8 cellular contexts compared by ENCODE assay signal in genomic region chr15:63474810-63475316, GRCh38. TPM values are rescaled to one million over a fixed set of nuclear protein-coding genes. Genes with fewer than 3 reads are reported as not detected.
DNase-seq lines count a peak whose midpoint lies in the region; ATAC-seq and TF ChIP-seq lines count a peak whose summit lies in the region.

No MANE protein-coding gene starts in this region.

- no peak overlapping the region for H3K4me3 Mint-ChIP-seq in H9

- no peaks in the 10 kb centered on the region for H3K79me2 ChIP-seq in OCI-LY7 (ENCODE audit: insufficient read depth, low read depth, low read length)
- no peaks in the 10 kb centered on the region for H3K79me2 ChIP-seq in H9 (ENCODE audit: insufficient read depth, low read length)

- TF ChIP-seq RAD21 in liver (IDR thresholded peaks at IDR 0.05): no peak

- H3K27ac Mint-ChIP-seq in H9: no peak overlapping the region

- H3K9me3 Mint-ChIP-seq in H9: peaks cover 0 to 6% of the 10 kb centered on the region in 2 experiments; a peak in 2 of 5 replicates

- no peak overlapping the region for H3K56ac ChIP-seq in H9 (ENCODE audit: insufficient read length, low read depth, low read length)

- H2BK20ac ChIP-seq in H9 (ENCODE audit: low read depth, low read length, poor library complexity, severe bottlenecking): no peak overlapping the region

- H3K14ac ChIP-seq in H9 (ENCODE audit: insufficient read depth, low read length): no peak overlapping the region

- no peak overlapping the region for H4K91ac ChIP-seq in H9 (ENCODE audit: insufficient read length, low read depth, low read length)

- H3K36me3 Mint-ChIP-seq in H9 (ENCODE audit: insufficient read depth in 1 of 3, low read depth in 3 of 3): peaks cover 0 to 2% (median 0%) of the 10 kb centered on the region in 3 experiments; a peak in 2 of 7 replicates

- DNase-seq in OCI-LY7 (ENCODE audit: low spot score): peak; percentile 95
- DNase-seq in testis: no peak
- DNase-seq in H9: no peak
- DNase-seq in NCI-H226: no peak

- H3K4me2 ChIP-seq in OCI-LY7 (ENCODE audit: low read length): peak overlapping the region; percentile 81
- H3K4me2 ChIP-seq in H9 (ENCODE audit: insufficient read depth, insufficient read length, low read length): no peak overlapping the region

- peak overlapping the region; percentile 38; the same call in 1 of the 2 replicates for H2AFZ ChIP-seq in OCI-LY7 (ENCODE audit: low read length)
- H2AFZ ChIP-seq in H9 (ENCODE audit: low read length): no peak overlapping the region

- H3K27me3 ChIP-seq in liver (ENCODE audit: control insufficient read depth in 4 of 4, insufficient read depth in 4 of 4, low read length in 3 of 4): no peaks in the 10 kb centered on the region
- H3K27me3 ChIP-seq in testis: no peaks in the 10 kb centered on the region
- H3K27me3 ChIP-seq in H9 (ENCODE audit: insufficient read depth, low read length): no peaks in the 10 kb centered on the region

- H3K9me2 ChIP-seq in OCI-LY7 (ENCODE audit: insufficient read depth, low read length): no peaks in the 10 kb centered on the region

- intact Hi-C loops in OCI-LY7 (cut with micrococcal nuclease; ENCODE audit: unreplicated experiment) (loop anchor here (1.0 to 10.0 kb wide), 4 partner anchors 12 to 1420 kb away; partner anchors contain the start of genes CIAO2A and SNX1), testis (cut with DNase I; ENCODE audit: low total_unique reads) (no loop called here)

- H3K27ac ChIP-seq in C4-2B: peak overlapping the region; percentile 95
- H3K27ac ChIP-seq in OCI-LY7 (ENCODE audit: low read depth, low read length, poor library complexity, severe bottlenecking): peak overlapping the region; percentile 88
- peak overlapping the region; percentile 71 to 88 for H3K27ac ChIP-seq in liver (ENCODE audit: low read depth in 1 of 2, low read length in 2 of 2)
- no peak overlapping the region for H3K27ac ChIP-seq in testis
- H3K27ac ChIP-seq in H9 (ENCODE audit: insufficient read length, low read depth, low read length): no peak overlapping the region

- no peak overlapping the region for H3T11ph ChIP-seq in H9 (ENCODE audit: low read length)

- H2BK12ac ChIP-seq in H9 (ENCODE audit: insufficient read length, low read depth, low read length): no peak overlapping the region

- ATAC-seq in GM18873 (IDR thresholded peaks at IDR 0.05; ENCODE audit: low FRiP score, unreplicated experiment) (peak; percentile 52), HG03045 (IDR thresholded peaks at IDR 0.05; ENCODE audit: unreplicated experiment) (peak; percentile 61)

- H2BK120ac ChIP-seq in H9 (ENCODE audit: low read depth, low read length, poor library complexity, severe bottlenecking): no peak overlapping the region

- H4K8ac ChIP-seq in H9 (replicated peaks; ENCODE audit: insufficient read length, low read depth, low read length): no peak overlapping the region

- WGBS in liver: 74% methylated on average over 9 of the region's 9 CpGs
- 80 to 87% methylated on average over 7 to 9 of the region's 9 CpGs for WGBS in testis, 2 donors
- WGBS in H9 (ENCODE audit: extremely low coverage, insufficient read length, low lambda C conversion rate): no CpG with 5 or more reads among the region's 9 CpGs

- H3K9ac ChIP-seq in liver (ENCODE audit: low read depth in 1 of 2, low read length in 2 of 2): no peak overlapping the region
- H3K9ac ChIP-seq in H9 (ENCODE audit: extremely low read depth, insufficient read length, low read length): no peak overlapping the region

- H3K9me3 ChIP-seq in OCI-LY7 (ENCODE audit: low read length): no peaks in the 10 kb centered on the region
- H3K9me3 ChIP-seq in liver (ENCODE audit: control insufficient read depth in 4 of 4, low read length in 3 of 4): no peaks in the 10 kb centered on the region
- no peaks in the 10 kb centered on the region for H3K9me3 ChIP-seq in testis
- H3K9me3 ChIP-seq in H9 (ENCODE audit: control insufficient read depth, low read depth, low read length): no peaks in the 10 kb centered on the region

- H3K36me3 ChIP-seq in OCI-LY7 (ENCODE audit: insufficient read depth, low read length) (no peaks in the 10 kb centered on the region), liver (ENCODE audit: control insufficient read depth in 4 of 4, insufficient read depth in 3 of 4, low read depth in 1 of 4, low read length in 3 of 4) (no peaks in the 10 kb centered on the region), testis (ENCODE audit: low read depth, missing control alignments) (no peaks in the 10 kb centered on the region)

- TF ChIP-seq CTCF in C4-2B (conservative IDR thresholded peaks at IDR 0.05): no peak
- no peak for TF ChIP-seq CTCF in OCI-LY7 (conservative IDR thresholded peaks at IDR 0.05; ENCODE audit: low read length)
- no peak for TF ChIP-seq CTCF in liver (IDR thresholded peaks at IDR 0.05; ENCODE audit: low read depth, low read length, missing input control)
- TF ChIP-seq CTCF in testis (IDR thresholded peaks at IDR 0.05): no peak
- TF ChIP-seq CTCF in H9 (conservative IDR thresholded peaks at IDR 0.05): no peak

- CTCF ChIA-PET in OCI-LY7 (lab: Charles Lee; ENCODE audit: unreplicated experiment): interaction anchor here (0.5 to 1.5 kb wide), 3 partner anchors 9 to 62 kb away, joined by 4 to 6 read pairs (median 5); no protein-coding TSS in a partner anchor

- BruUV-seq in OCI-LY7 (replicated peaks; lab: Mats Ljungman, UMichigan): no TSS peak

- no peak overlapping the region for H3K18ac ChIP-seq in H9 (ENCODE audit: insufficient read length, low read depth, low read length)

- H3K27me3 Mint-ChIP-seq in H9 (ENCODE audit: low read depth): peaks cover 12% of the 10 kb centered on the region

- no peak overlapping the region for H2BK15ac ChIP-seq in H9 (ENCODE audit: low read depth, low read length)

- H2BK5ac ChIP-seq in H9 (ENCODE audit: insufficient read length, low read length): no peak overlapping the region

- TF ChIP-seq POLR2A in testis (IDR thresholded peaks at IDR 0.05): no peak

- no peak overlapping the region for H3K23ac ChIP-seq in H9 (ENCODE audit: insufficient read length, low read depth, low read length)

- no peaks in the 10 kb centered on the region for H3K23me2 ChIP-seq in H9 (ENCODE audit: insufficient read length, low read depth, low read length, poor library complexity, severe bottlenecking)

- H3K4me1 ChIP-seq in OCI-LY7 (ENCODE audit: insufficient read depth, low read length, poor library complexity, severe bottlenecking) (peaks cover 68% of the 10 kb centered on the region), liver (ENCODE audit: control insufficient read depth in 4 of 4, insufficient read depth in 4 of 4, low read length in 3 of 4) (peaks cover 9 to 29% (median 27%) of the 10 kb centered on the region in 4 donors), testis (peaks cover 10% of the 10 kb centered on the region), H9 (ENCODE audit: insufficient read depth, low read length) (peaks cover 3% of the 10 kb centered on the region; the same call in 1 of the 2 replicates)

- no peak overlapping the region for H2AK5ac ChIP-seq in H9 (ENCODE audit: insufficient read length, low read length)

- H3K4me3 ChIP-seq in OCI-LY7 (ENCODE audit: low read depth, low read length, poor library complexity, severe bottlenecking) (peak overlapping the region; percentile 45), liver (ENCODE audit: low read depth in 1 of 3, low read length in 3 of 3) (no peak overlapping the region), testis (no peak overlapping the region)

- H4K5ac ChIP-seq in H9 (ENCODE audit: insufficient read length, low read depth, low read length): no peak overlapping the region

- no peak overlapping the region for H3K4ac ChIP-seq in H9 (ENCODE audit: low read depth, low read length)

- POLR2A ChIA-PET in OCI-LY7 (lab: Charles Lee): interaction anchor here (0.7 to 4.8 kb wide), 9 partner anchors 10 to 202 kb away, joined by 3 to 30 read pairs (median 5); partner anchors contain the start of gene USP3

- H3K4me1 Mint-ChIP-seq in H9: peaks cover 20 to 27% of the 10 kb centered on the region in 2 experiments

- H4K20me1 ChIP-seq in OCI-LY7 (ENCODE audit: insufficient read depth, low read length) (no peaks in the 10 kb centered on the region), H9 (ENCODE audit: control insufficient read depth, insufficient read depth, insufficient read length) (no peaks in the 10 kb centered on the region)

- no peaks in the 10 kb centered on the region for H3K79me1 ChIP-seq in H9 (ENCODE audit: insufficient read depth, low read depth, low read length, poor library complexity, severe bottlenecking)

TF ChIP-seq in liver, 16 proteins besides CTCF, POLR2A, EP300 and RAD21 (continues in another document):
- no peak for TF ChIP-seq REST (IDR thresholded peaks at IDR 0.05)
- TF ChIP-seq HNF4A (conservative IDR thresholded peaks at IDR 0.05): no peak
- no peak for TF ChIP-seq JUND (IDR thresholded peaks at IDR 0.05)
- no peak for TF ChIP-seq SP1 (IDR thresholded peaks at IDR 0.05)

RNA-seq across cellular contexts. Expression of gene USP3, which starts 29.5 kb away (rescaled TPM):
- 26.3 and 34.6 TPM in 2 replicates for total RNA-seq in OCI-LY7 (2014; rRNA removed; shearing (Covaris generic))
- total RNA-seq in OCI-LY7 (2022) (53.0 and 64.9 TPM in 2 replicates), liver (10 to 100 TPM; 17.3 to 25.4 TPM), testis (10 to 100 TPM; 38.5 to 43.1 TPM), H9 (2021) (12.0 and 14.2 TPM in 2 replicates)
- polyA plus RNA-seq in liver (10 to 100 TPM in 1 of 2 donors, 1 to 10 TPM in 1; 8.5 to 12.3 TPM), testis (ENCODE audit: insufficient read depth, low read depth, low replicate concordance) (23.2 TPM)

Comparison
In these comparisons a context has a peak if more than half of its experiments do, and no peak if none do; other contexts are left out.
1. H3K27ac ChIP-seq: peak in C4-2B (single experiment), OCI-LY7 (single experiment) and liver (2 of 2); none in testis (0 of 2) and H9 (single experiment).